In the genomic region with DNA sequence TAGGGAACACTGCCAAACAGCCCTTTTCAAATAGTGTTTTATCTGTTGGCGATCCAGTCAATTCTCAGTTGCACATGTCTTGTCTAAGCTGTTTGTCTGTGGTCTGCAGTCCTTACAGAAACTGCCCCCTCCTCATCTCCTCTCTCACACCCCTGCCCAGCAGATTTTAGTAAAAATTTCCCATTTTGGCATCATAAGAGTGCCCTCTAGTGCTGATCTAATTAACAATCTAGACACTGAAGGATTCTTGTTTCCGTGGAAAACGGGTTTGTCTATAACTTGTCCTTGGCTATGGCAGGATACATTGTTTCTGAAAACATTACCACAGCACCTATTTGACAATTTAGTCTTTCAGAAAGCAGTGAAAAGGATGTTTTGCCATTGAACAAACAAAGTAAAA, we compare ENCODE assay signal across 15 cellular contexts.
DNase-seq lines count a peak whose midpoint lies in the region; ATAC-seq, FAIRE-seq and TF ChIP-seq lines count a peak whose summit lies in the region.
"Had no signal": no experiment of that assay in that cellular context is flagged by ENCODE, and none has a peak within 500 bp of the region (broad histone marks: within the 10 kb centered on the region; RNA-seq: fewer than 3 reads in every experiment).

No MANE protein-coding gene starts in this region.

- TF ChIP-seq POLR2A in A549 (IDR thresholded peaks at IDR 0.05; ENCODE audit: low read length): no peak

- TF ChIP-seq CTCF in A549 (IDR thresholded peaks at IDR 0.05) (peak; percentile 40), GM23338 (conservative IDR thresholded peaks at IDR 0.05; ENCODE audit: low read depth in 2 of 2) (peak; percentile 45 to 50), endothelial cell (IDR thresholded peaks at IDR 0.05; ENCODE audit: unreplicated experiment) (no peak)

- no peak overlapping the region for H3K27ac ChIP-seq in A549
- no peak overlapping the region for H3K27ac ChIP-seq in GM23338 (ENCODE audit: low read depth)
- H3K27ac ChIP-seq: adrenal gland, BLaER1 had no signal

- TF ChIP-seq EP300 in A549 (IDR thresholded peaks at IDR 0.05): no peak

- FAIRE-seq in A549 (lab: Jason Lieb, UNC): no peak

- no peaks in the 10 kb centered on the region for H3K9me2 ChIP-seq in GM23338 (ENCODE audit: insufficient read depth)

- H4K20me1 ChIP-seq in GM23338 (replicated peaks; ENCODE audit: insufficient read depth): no peaks in the 10 kb centered on the region

- H3K79me2 ChIP-seq in GM23338 (replicated peaks; ENCODE audit: insufficient read depth): no peaks in the 10 kb centered on the region

- peak; percentile 26 to 29; a peak in 1 of 5 replicates for TF ChIP-seq RAD21 in A549 (conservative IDR thresholded peaks at IDR 0.05 in 1 of 2, IDR thresholded peaks at IDR 0.05 in 1 of 2)

- H3K36me3 Mint-ChIP-seq in GM23338 (ENCODE audit: low read depth) (no peaks in the 10 kb centered on the region), endothelial cell (ENCODE audit: low read depth, unreplicated experiment) (no peaks in the 10 kb centered on the region)
- H3K36me3 Mint-ChIP-seq: naive thymus-derived CD4-positive, alpha-beta T cell had no signal

- H3K4me3 ChIP-seq in A549 (no peak overlapping the region), GM23338 (no peak overlapping the region), adipocyte (ENCODE audit: low read length) (no peak overlapping the region)
- H3K4me3 ChIP-seq: adrenal gland, BLaER1 had no signal

- H3K27me3 Mint-ChIP-seq in GM23338 (ENCODE audit: insufficient read depth, low read depth, poor library complexity): no peaks in the 10 kb centered on the region
- H3K27me3 Mint-ChIP-seq in endothelial cell (ENCODE audit: unreplicated experiment): no peaks in the 10 kb centered on the region

- POLR2A ChIA-PET in A549 (lab: Yijun Ruan, JAX): no interaction called here

- H3K36me3 ChIP-seq in GM23338 (ENCODE audit: insufficient read depth) (no peaks in the 10 kb centered on the region), adipocyte (ENCODE audit: control insufficient read depth, insufficient read depth, low read length, severe bottlenecking) (no peaks in the 10 kb centered on the region)
- H3K36me3 ChIP-seq: adrenal gland, BLaER1 had no signal

- H3K9me3 Mint-ChIP-seq in GM23338 (no peaks in the 10 kb centered on the region), endothelial cell (ENCODE audit: unreplicated experiment) (no peaks in the 10 kb centered on the region)

- H3K27me3 ChIP-seq in GM23338 (ENCODE audit: insufficient read depth): no peaks in the 10 kb centered on the region
- H3K27me3 ChIP-seq in adipocyte (replicated peaks; ENCODE audit: control insufficient read depth, insufficient read depth, low read length): peaks cover 42% of the 10 kb centered on the region

- H3K9me3 ChIP-seq in A549: no peaks in the 10 kb centered on the region
- H3K9me3 ChIP-seq in adipocyte (ENCODE audit: control insufficient read depth, low read length): peaks cover 18% of the 10 kb centered on the region
- H3K9me3 ChIP-seq: adrenal gland had no signal

- H3K4me3 Mint-ChIP-seq in GM23338: no peak overlapping the region
- no peak overlapping the region for H3K4me3 Mint-ChIP-seq in endothelial cell (ENCODE audit: unreplicated experiment)
- H3K4me3 Mint-ChIP-seq: naive thymus-derived CD4-positive, alpha-beta T cell had no signal

- WGBS in A549 (ENCODE audit: missing lambda C conversion rate): 0% methylated on average over 3 of the region's 3 CpGs

- H3K4me1 Mint-ChIP-seq in GM23338 (peaks cover under 1% of the 10 kb centered on the region; the same call in 1 of the 3 replicates), endothelial cell (ENCODE audit: unreplicated experiment) (no peaks in the 10 kb centered on the region)

- no peaks in the 10 kb centered on the region for H3F3A ChIP-seq in GM23338 (replicated peaks; ENCODE audit: low read depth)

- no peak overlapping the region for H2AFZ ChIP-seq in GM23338

- H3K9ac ChIP-seq in adipocyte (ENCODE audit: low read length): no peak overlapping the region
- H3K9ac ChIP-seq: BLaER1 had no signal

- ATAC-seq in A549: no peak
- ATAC-seq in GM23338: no peak
- ATAC-seq: naive thymus-derived CD4-positive, alpha-beta T cell had no signal

- DNase-seq in A549 (ENCODE audit: low read depth in 1 of 2, low spot score in 1 of 2) (no peak), GM23338 (ENCODE audit: low spot score) (peak; percentile 19), adipocyte (ENCODE audit: low read depth) (peak; percentile 26), iPS-NIHi7 (ENCODE audit: extremely low spot score) (peak; percentile 29), endothelial cell (ENCODE audit: low spot score) (no peak), kidney tubule cell (ENCODE audit: low spot score) (no peak), germinal center (ENCODE audit: low spot score) (no peak)
- DNase-seq in activated CD4-positive, CD25-positive, alpha-beta regulatory T cell treated with anti-CD3 and anti-CD28 coated beads, Interleukin-2, amount 50 U/mL, for 72 hours: no peak
- DNase-seq: adrenal gland; GF-D8; KBM-7; naive thymus-derived CD4-positive, alpha-beta T cell; NCI-H2107; RPMI8226 had no signal

- H3K27ac Mint-ChIP-seq in GM23338: no peak overlapping the region
- no peak overlapping the region for H3K27ac Mint-ChIP-seq in endothelial cell (ENCODE audit: unreplicated experiment)
- H3K27ac Mint-ChIP-seq: naive thymus-derived CD4-positive, alpha-beta T cell had no signal

- H3K4me1 ChIP-seq in A549 (no peaks in the 10 kb centered on the region), GM23338 (ENCODE audit: insufficient read depth) (no peaks in the 10 kb centered on the region), adipocyte (ENCODE audit: control insufficient read depth, insufficient read depth, low read length) (no peaks in the 10 kb centered on the region)
- H3K4me1 ChIP-seq: adrenal gland, BLaER1 had no signal

- no peak overlapping the region for H3K4me2 ChIP-seq in A549
- no peak overlapping the region for H3K4me2 ChIP-seq in GM23338
- H3K4me2 ChIP-seq: BLaER1 had no signal

- CTCF ChIA-PET in A549 (lab: Yijun Ruan, JAX): interaction anchor here (1.9 kb wide), 1 partner anchor 9 kb away, joined by 5 read pairs; no protein-coding TSS in a partner anchor

TF ChIP-seq in A549, 52 proteins besides CTCF, POLR2A, EP300 and RAD21:
- TF ChIP-seq CBX8 (IDR thresholded peaks at IDR 0.05): no peak

TF ChIP-seq in GM23338, 12 proteins besides CTCF, POLR2A, EP300 and RAD21:
- TF ChIP-seq, protein P1, sequence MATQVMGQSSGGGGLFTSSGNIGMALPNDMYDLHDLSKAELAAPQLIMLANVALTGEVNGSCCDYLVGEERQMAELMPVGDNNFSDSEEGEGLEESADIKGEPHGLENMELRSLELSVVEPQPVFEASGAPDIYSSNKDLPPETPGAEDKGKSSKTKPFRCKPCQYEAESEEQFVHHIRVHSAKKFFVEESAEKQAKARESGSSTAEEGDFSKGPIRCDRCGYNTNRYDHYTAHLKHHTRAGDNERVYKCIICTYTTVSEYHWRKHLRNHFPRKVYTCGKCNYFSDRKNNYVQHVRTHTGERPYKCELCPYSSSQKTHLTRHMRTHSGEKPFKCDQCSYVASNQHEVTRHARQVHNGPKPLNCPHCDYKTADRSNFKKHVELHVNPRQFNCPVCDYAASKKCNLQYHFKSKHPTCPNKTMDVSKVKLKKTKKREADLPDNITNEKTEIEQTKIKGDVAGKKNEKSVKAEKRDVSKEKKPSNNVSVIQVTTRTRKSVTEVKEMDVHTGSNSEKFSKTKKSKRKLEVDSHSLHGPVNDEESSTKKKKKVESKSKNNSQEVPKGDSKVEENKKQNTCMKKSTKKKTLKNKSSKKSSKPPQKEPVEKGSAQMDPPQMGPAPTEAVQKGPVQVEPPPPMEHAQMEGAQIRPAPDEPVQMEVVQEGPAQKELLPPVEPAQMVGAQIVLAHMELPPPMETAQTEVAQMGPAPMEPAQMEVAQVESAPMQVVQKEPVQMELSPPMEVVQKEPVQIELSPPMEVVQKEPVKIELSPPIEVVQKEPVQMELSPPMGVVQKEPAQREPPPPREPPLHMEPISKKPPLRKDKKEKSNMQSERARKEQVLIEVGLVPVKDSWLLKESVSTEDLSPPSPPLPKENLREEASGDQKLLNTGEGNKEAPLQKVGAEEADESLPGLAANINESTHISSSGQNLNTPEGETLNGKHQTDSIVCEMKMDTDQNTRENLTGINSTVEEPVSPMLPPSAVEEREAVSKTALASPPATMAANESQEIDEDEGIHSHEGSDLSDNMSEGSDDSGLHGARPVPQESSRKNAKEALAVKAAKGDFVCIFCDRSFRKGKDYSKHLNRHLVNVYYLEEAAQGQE (IDR thresholded peaks at IDR 0.05; ENCODE audit: unreplicated experiment): no peak
- TF ChIP-seq JUNB (IDR thresholded peaks at IDR 0.05; ENCODE audit: unreplicated experiment) (no peak), STAT1 (IDR thresholded peaks at IDR 0.05; ENCODE audit: unreplicated experiment) (no peak)
- TF ChIP-seq, protein P2, sequence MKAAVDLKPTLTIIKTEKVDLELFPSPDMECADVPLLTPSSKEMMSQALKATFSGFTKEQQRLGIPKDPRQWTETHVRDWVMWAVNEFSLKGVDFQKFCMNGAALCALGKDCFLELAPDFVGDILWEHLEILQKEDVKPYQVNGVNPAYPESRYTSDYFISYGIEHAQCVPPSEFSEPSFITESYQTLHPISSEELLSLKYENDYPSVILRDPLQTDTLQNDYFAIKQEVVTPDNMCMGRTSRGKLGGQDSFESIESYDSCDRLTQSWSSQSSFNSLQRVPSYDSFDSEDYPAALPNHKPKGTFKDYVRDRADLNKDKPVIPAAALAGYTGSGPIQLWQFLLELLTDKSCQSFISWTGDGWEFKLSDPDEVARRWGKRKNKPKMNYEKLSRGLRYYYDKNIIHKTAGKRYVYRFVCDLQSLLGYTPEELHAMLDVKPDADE (IDR thresholded peaks at IDR 0.05): no peak
TF ChIP-seq in GM23338: peak in this region for 0.

Comparison
In these comparisons a context has a peak if more than half of its experiments do, and no peak if none do; other contexts are left out.
1. DNase-seq: peak in GM23338 (single experiment), adipocyte (single experiment) and iPS-NIHi7 (single experiment); none in A549 (0 of 2), activated CD4-positive, CD25-positive, alpha-beta regulatory T cell treated with anti-CD3 and anti-CD28 coated beads, Interleukin-2, amount 50 U/mL, for 72 hours (single experiment), endothelial cell (single experiment), kidney tubule cell (single experiment) and germinal center (single experiment).